29 cellular contexts compared by ENCODE assay signal in the genomic region with DNA sequence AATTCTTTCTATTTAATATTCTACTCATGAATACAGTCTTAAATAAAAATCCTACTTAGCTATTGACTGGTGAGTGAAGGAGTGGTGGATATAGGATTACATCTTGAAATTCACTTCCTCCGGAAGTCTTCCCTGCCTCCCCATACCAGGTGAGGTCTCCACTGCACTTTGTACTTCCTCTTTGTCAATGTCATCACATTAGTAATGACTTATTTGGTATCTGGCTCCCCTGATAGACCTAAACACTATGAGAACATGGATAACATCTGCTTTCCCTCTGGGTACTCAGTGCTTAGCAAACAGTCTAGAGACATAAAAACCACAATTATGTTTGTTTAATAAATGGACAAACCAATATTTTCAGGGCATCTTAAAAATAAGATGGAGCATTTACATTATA.
A peak's percentile ranks its signal among the peaks of the same experiment; 100 is the strongest.
DNase-seq lines count a peak whose midpoint lies in the region; ATAC-seq and TF ChIP-seq lines count a peak whose summit lies in the region.
"Had no signal": no experiment of that assay in that cellular context is flagged by ENCODE, and none has a peak within 500 bp of the region (broad histone marks: within the 10 kb centered on the region; RNA-seq: fewer than 3 reads in every experiment).

No MANE protein-coding gene starts in this region.

- no peaks in the 10 kb centered on the region for H3K9me3 Mint-ChIP-seq in activated naive CD4-positive, alpha-beta T cell treated with anti-CD3 and anti-CD28 coated beads, Interleukin-2, amount 50 U/mL, for 72 hours
- H3K9me3 Mint-ChIP-seq: activated CD4-positive, alpha-beta T cell treated with anti-CD3 and anti-CD28 coated beads, Interleukin-2, amount 10 ng/mL, durations not matched to agents 7 days and 5 days; activated naive CD8-positive, alpha-beta T cell treated with anti-CD3 and anti-CD28 coated beads, Interleukin-2, amount 50 U/mL, for 24 hours; activated T-cell treated with anti-CD3 and anti-CD28 coated beads, Interleukin-2, amount 50 U/mL, for 4 hours; CD8-positive, alpha-beta memory T cell; central memory CD8-positive, alpha-beta T cell; dendritic cell treated with granulocyte-macrophage colony-stimulating factor and Interleukin-4, amounts not matched to agents 40 ng/mL and 50 ng/mL, for 4 days; memory B cell; stimulated activated naive CD8-positive, alpha-beta T cell treated with anti-CD3 and anti-CD28 coated beads, Interleukin-15, Interleukin-2, amounts not matched to agents 100 ng/mL and 50 ng/mL, for 24 hours; WTC11 had no signal

- no peak overlapping the region for H3K4me3 ChIP-seq in HL-60 (replicated peaks; ENCODE audit: insufficient read depth, low read length)
- H3K4me3 ChIP-seq in PC-3 (ENCODE audit: low read length): no peak overlapping the region
- H3K4me3 ChIP-seq in gastrocnemius medialis: no peak overlapping the region
- no peak overlapping the region for H3K4me3 ChIP-seq in ascending aorta
- H3K4me3 ChIP-seq: esophagus muscularis mucosa, thoracic aorta had no signal

- H3K9me3 ChIP-seq in PC-3 (ENCODE audit: low read length): no peaks in the 10 kb centered on the region
- H3K9me3 ChIP-seq in gastrocnemius medialis: no peaks in the 10 kb centered on the region
- no peaks in the 10 kb centered on the region for H3K9me3 ChIP-seq in ascending aorta
- H3K9me3 ChIP-seq: esophagus muscularis mucosa, thoracic aorta had no signal

- BruUV-seq in PC-3 (replicated peaks; lab: Mats Ljungman, UMichigan): no TSS peak

- TF ChIP-seq POLR2A in gastrocnemius medialis (IDR thresholded peaks at IDR 0.05): no peak

- H3K27me3 ChIP-seq in HL-60 (ENCODE audit: insufficient read depth, poor library complexity, severe bottlenecking): no peaks in the 10 kb centered on the region
- no peaks in the 10 kb centered on the region for H3K27me3 ChIP-seq in PC-3 (ENCODE audit: low read length)
- no peaks in the 10 kb centered on the region for H3K27me3 ChIP-seq in gastrocnemius medialis
- H3K27me3 ChIP-seq in ascending aorta: no peaks in the 10 kb centered on the region
- H3K27me3 ChIP-seq: esophagus muscularis mucosa, foreskin keratinocyte had no signal

- TF ChIP-seq CTCF in HL-60 (IDR thresholded peaks at IDR 0.05; ENCODE audit: insufficient read depth, low read length) (no peak), PC-3 (conservative IDR thresholded peaks at IDR 0.05; ENCODE audit: low read depth, low read length) (no peak), gastrocnemius medialis (IDR thresholded peaks at IDR 0.05 in 4 of 5, conservative IDR thresholded peaks at IDR 0.05 in 1 of 5) (no peak), ascending aorta (IDR thresholded peaks at IDR 0.05) (no peak)

- peak overlapping the region; percentile 17; the same call in 1 of the 2 replicates for H3K27ac ChIP-seq in HL-60 (replicated peaks)
- no peak overlapping the region for H3K27ac ChIP-seq in PC-3 (ENCODE audit: low read length)
- H3K27ac ChIP-seq in gastrocnemius medialis: peak overlapping the region; percentile 81 to 86 (median 83)
- no peak overlapping the region for H3K27ac ChIP-seq in ascending aorta
- H3K27ac ChIP-seq: esophagus muscularis mucosa, foreskin keratinocyte, thoracic aorta had no signal

- no peak overlapping the region for H3K27ac Mint-ChIP-seq in activated naive CD4-positive, alpha-beta T cell treated with anti-CD3 and anti-CD28 coated beads, Interleukin-2, amount 50 U/mL, for 72 hours
- H3K27ac Mint-ChIP-seq: activated CD4-positive, alpha-beta T cell treated with anti-CD3 and anti-CD28 coated beads, Interleukin-2, amount 10 ng/mL, durations not matched to agents 7 days and 5 days; activated naive CD8-positive, alpha-beta T cell treated with anti-CD3 and anti-CD28 coated beads, Interleukin-2, amount 50 U/mL, for 24 hours; CD8-positive, alpha-beta memory T cell; dendritic cell treated with granulocyte-macrophage colony-stimulating factor and Interleukin-4, amounts not matched to agents 40 ng/mL and 50 ng/mL, for 4 days; memory B cell; progenitor cell of endocrine pancreas; stimulated activated naive CD8-positive, alpha-beta T cell treated with anti-CD3 and anti-CD28 coated beads, Interleukin-15, Interleukin-2, amounts not matched to agents 100 ng/mL and 50 ng/mL, for 24 hours; WTC11 had no signal

- CTCF ChIA-PET in PC-3 (lab: Charles Lee): no interaction called here

- H3K9ac ChIP-seq in PC-3 (ENCODE audit: low read length): no peak overlapping the region

- ATAC-seq in PC-3 (peak; percentile 66), gastrocnemius medialis (no peak), HG02588 (IDR thresholded peaks at IDR 0.05; ENCODE audit: unreplicated experiment) (no peak)
- no peak for ATAC-seq in activated naive CD4-positive, alpha-beta T cell treated with anti-CD3 and anti-CD28 coated beads, Interleukin-2, amount 50 U/mL, for 72 hours
- ATAC-seq: activated naive CD8-positive, alpha-beta T cell treated with anti-CD3 and anti-CD28 coated beads, Interleukin-2, amount 50 U/mL, for 24 hours; activated T-cell treated with anti-CD3 and anti-CD28 coated beads, Interleukin-2, amount 50 U/mL, for 4 hours; foreskin keratinocyte; left cardiac atrium; WTC11 had no signal

- DNase-seq in NCI-H146 (lab: John Stamatoyannopoulos, UW) (peak; percentile 54), NCI-H146 treated with DMSO at 0.1 percent for 48 hours (lab: John Stamatoyannopoulos, UW; ENCODE audit: unreplicated experiment) (no peak), HL-60 (ENCODE audit: low read depth in 1 of 2, low spot score in 1 of 2) (peak in 1 of 2 experiments; percentile 32), PC-3 (peak; percentile 44), gastrocnemius medialis (no peak), ascending aorta (ENCODE audit: low spot score in 2 of 2) (no peak)
- no peak for DNase-seq in activated naive CD4-positive, alpha-beta T cell treated with anti-CD3 and anti-CD28 coated beads, Interleukin-2, amount 50 U/mL, for 72 hours (ENCODE audit: low spot score in 2 of 2)
- DNase-seq: activated CD4-positive, alpha-beta T cell treated with anti-CD3 and anti-CD28 coated beads, Interleukin-2, amount 10 ng/mL, durations not matched to agents 7 days and 5 days; activated gamma-delta T cell treated with Interleukin-2 at 50 U/mL for 16 hours; activated naive CD8-positive, alpha-beta T cell treated with anti-CD3 and anti-CD28 coated beads, Interleukin-2, amount 50 U/mL, for 24 hours; activated T-cell treated with anti-CD3 and anti-CD28 coated beads, Interleukin-2, amount 50 U/mL, for 4 hours; CD8-positive, alpha-beta memory T cell; foreskin keratinocyte; Karpas-422; left cardiac atrium; NCI-H187 treated with DMSO at 0.1 percent for 48 hours; NCI-H345; NK-92 treated with Interleukin-12 subunit alpha and Interleukin-12 subunit beta, amount 100 ng/mL, for 24 hours; Right ventricle myocardium superior; T-helper 9 cell had no signal

- H3K36me3 Mint-ChIP-seq in activated naive CD4-positive, alpha-beta T cell treated with anti-CD3 and anti-CD28 coated beads, Interleukin-2, amount 50 U/mL, for 72 hours: no peaks in the 10 kb centered on the region
- H3K36me3 Mint-ChIP-seq: CD8-positive, alpha-beta memory T cell; memory B cell; WTC11 had no signal

- H3K4me1 ChIP-seq in PC-3 (ENCODE audit: insufficient read depth, low read length) (no peaks in the 10 kb centered on the region), gastrocnemius medialis (peaks cover 59 to 65% of the 10 kb centered on the region in 2 donors), ascending aorta (no peaks in the 10 kb centered on the region)
- H3K4me1 ChIP-seq: foreskin keratinocyte had no signal

- intact Hi-C loops in PC-3 (cut with micrococcal nuclease): loop anchor here (5.0 to 10.0 kb wide), 2 partner anchors 44 to 137 kb away; no protein-coding TSS in a partner anchor
- intact Hi-C loops in gastrocnemius medialis (cut with DNase I; ENCODE audit: low total_unique reads): loop anchor here (5.0 to 10.0 kb wide), 2 partner anchors 357 to 474 kb away; no protein-coding TSS in a partner anchor
- intact Hi-C loops in ascending aorta (cut with DNase I): no loop called here

- in situ Hi-C loops in gastrocnemius medialis (cut with MboI; ENCODE audit: low sequenced_read_pairs in 4 of 4): loop anchor here (25.0 kb wide), 3 partner anchors 324 to 474 kb away; no protein-coding TSS in a partner anchor

- no peaks in the 10 kb centered on the region for H3K9me2 ChIP-seq in PC-3 (replicated peaks; ENCODE audit: low read length)

- no peaks in the 10 kb centered on the region for H4K20me1 ChIP-seq in PC-3 (ENCODE audit: low read length)

- POLR2A ChIA-PET in PC-3 (lab: Charles Lee; ENCODE audit: unreplicated experiment): no interaction called here

- no peak overlapping the region for H2AFZ ChIP-seq in PC-3 (ENCODE audit: low read length)

- H3F3A ChIP-seq in PC-3 (ENCODE audit: low read length, unreplicated experiment): no peaks in the 10 kb centered on the region

- no peaks in the 10 kb centered on the region for H3K79me2 ChIP-seq in PC-3 (ENCODE audit: low read length)

- no peak overlapping the region for H3K4me2 ChIP-seq in PC-3 (ENCODE audit: low read length)

- no peaks in the 10 kb centered on the region for H3K36me3 ChIP-seq in PC-3 (ENCODE audit: low read depth, low read length)
- H3K36me3 ChIP-seq in gastrocnemius medialis: no peaks in the 10 kb centered on the region
- no peaks in the 10 kb centered on the region for H3K36me3 ChIP-seq in ascending aorta
- H3K36me3 ChIP-seq: esophagus muscularis mucosa, thoracic aorta had no signal

Comparison
In these comparisons a context has a peak if more than half of its experiments do, and no peak if none do; other contexts are left out.
1. DNase-seq: peak in NCI-H146 (single experiment) and PC-3 (single experiment); none in NCI-H146 treated with DMSO at 0.1 percent for 48 hours (single experiment), gastrocnemius medialis (0 of 2), activated naive CD4-positive, alpha-beta T cell treated with anti-CD3 and anti-CD28 coated beads, Interleukin-2, amount 50 U/mL, for 72 hours (0 of 2) and ascending aorta (0 of 2).
2. H3K27ac ChIP-seq: peak in HL-60 (single experiment) and gastrocnemius medialis (4 of 4); none in PC-3 (single experiment) and ascending aorta (0 of 2).